ENCODE assay signal across 1 cellular context in the genomic region with DNA sequence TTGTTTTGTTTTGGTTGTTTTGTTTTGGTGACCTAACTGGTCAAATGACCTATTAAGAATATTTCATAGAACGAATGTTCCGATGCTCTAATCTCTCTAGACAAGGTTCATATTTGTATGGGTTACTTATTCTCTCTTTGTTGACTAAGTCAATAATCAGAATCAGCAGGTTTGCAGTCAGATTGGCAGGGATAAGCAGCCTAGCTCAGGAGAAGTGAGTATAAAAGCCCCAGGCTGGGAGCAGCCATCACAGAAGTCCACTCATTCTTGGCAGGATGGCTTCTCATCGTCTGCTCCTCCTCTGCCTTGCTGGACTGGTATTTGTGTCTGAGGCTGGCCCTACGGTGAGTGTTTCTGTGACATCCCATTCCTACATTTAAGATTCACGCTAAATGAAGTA.
A peak's percentile ranks its signal among the peaks of the same experiment; 100 is the strongest.
TF ChIP-seq lines count a peak whose summit lies in the region.

A gene (plus strand): TSS at position 250 of the 400 bp plus-strand sequence. CDS start 26 bp downstream, at position 276.

TF ChIP-seq in HepG2, 621 proteins besides CTCF, POLR2A, EP300 and RAD21 (continues in another document):
- TF ChIP-seq ZNF292 (CRISPR knock-in tag; IDR thresholded peaks at IDR 0.05; ENCODE audit: borderline replicate concordance, low read depth) = no peak; the same call in 1 of the 2 replicates
- TF ChIP-seq, protein P1, sequence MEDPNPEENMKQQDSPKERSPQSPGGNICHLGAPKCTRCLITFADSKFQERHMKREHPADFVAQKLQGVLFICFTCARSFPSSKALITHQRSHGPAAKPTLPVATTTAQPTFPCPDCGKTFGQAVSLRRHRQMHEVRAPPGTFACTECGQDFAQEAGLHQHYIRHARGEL (CRISPR knock-in tag; IDR thresholded peaks at IDR 0.05) = no peak
- no peak for TF ChIP-seq ZNF12 (CRISPR knock-in tag; IDR thresholded peaks at IDR 0.05)
- peak; percentile 86 for TF ChIP-seq PPARG (CRISPR knock-in tag; conservative IDR thresholded peaks at IDR 0.05)
- TF ChIP-seq ZNF230 (CRISPR knock-in tag; IDR thresholded peaks at IDR 0.05) = no peak
- TF ChIP-seq SCMH1 (CRISPR knock-in tag; IDR thresholded peaks at IDR 0.05; ENCODE audit: borderline replicate concordance) = no peak
- TF ChIP-seq PLRG1 (conservative IDR thresholded peaks at IDR 0.05) = no peak
- 0 out of 2 replicates have a peak, but pooled peaks have one; percentile 29 for TF ChIP-seq ZNF264 (CRISPR knock-in tag; IDR thresholded peaks at IDR 0.05)
- no peak for TF ChIP-seq MEF2D (CRISPR knock-in tag; IDR thresholded peaks at IDR 0.05)
- TF ChIP-seq ZFAT (CRISPR knock-in tag; conservative IDR thresholded peaks at IDR 0.05) = no peak
- no peak for TF ChIP-seq ZNF350 (CRISPR knock-in tag; IDR thresholded peaks at IDR 0.05; ENCODE audit: borderline replicate concordance, low read depth)
- peak; percentile 97 for TF ChIP-seq POLR2AphosphoS5 (IDR thresholded peaks at IDR 0.05; ENCODE audit: low read depth, low read length)
- TF ChIP-seq GABPB1 (CRISPR knock-in tag; IDR thresholded peaks at IDR 0.05) = no peak
- TF ChIP-seq, protein P2, sequence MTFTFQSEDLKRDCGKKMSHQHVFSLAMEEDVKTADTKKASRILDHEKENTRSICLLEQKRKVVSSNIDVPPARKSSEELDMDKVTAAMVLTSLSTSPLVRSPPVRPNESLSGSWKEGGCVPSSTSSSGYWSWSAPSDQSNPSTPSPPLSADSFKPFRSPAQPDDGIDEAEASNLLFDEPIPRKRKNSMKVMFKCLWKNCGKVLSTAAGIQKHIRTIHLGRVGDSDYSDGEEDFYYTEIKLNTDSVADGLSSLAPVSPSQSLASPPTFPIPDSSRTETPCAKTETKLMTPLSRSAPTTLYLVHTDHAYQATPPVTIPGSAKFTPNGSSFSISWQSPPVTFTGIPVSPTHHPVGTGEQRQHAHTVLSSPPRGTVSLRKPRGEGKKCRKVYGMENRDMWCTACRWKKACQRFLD (CRISPR knock-in tag; IDR thresholded peaks at IDR 0.05; ENCODE audit: borderline replicate concordance) = no peak
- TF ChIP-seq, protein P3, sequence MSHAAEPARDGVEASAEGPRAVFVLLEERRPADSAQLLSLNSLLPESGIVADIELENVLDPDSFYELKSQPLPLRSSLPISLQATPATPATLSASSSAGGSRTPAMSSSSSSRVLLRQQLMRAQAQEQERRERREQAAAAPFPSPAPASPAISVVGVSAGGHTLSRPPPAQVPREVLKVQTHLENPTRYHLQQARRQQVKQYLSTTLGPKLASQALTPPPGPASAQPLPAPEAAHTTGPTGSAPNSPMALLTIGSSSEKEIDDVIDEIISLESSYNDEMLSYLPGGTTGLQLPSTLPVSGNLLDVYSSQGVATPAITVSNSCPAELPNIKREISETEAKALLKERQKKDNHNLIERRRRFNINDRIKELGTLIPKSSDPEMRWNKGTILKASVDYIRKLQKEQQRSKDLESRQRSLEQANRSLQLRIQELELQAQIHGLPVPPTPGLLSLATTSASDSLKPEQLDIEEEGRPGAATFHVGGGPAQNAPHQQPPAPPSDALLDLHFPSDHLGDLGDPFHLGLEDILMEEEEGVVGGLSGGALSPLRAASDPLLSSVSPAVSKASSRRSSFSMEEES (CRISPR knock-in tag; IDR thresholded peaks at IDR 0.05) = peak; percentile 63; the same call in 1 of the 2 replicates
- TF ChIP-seq, protein P4, sequence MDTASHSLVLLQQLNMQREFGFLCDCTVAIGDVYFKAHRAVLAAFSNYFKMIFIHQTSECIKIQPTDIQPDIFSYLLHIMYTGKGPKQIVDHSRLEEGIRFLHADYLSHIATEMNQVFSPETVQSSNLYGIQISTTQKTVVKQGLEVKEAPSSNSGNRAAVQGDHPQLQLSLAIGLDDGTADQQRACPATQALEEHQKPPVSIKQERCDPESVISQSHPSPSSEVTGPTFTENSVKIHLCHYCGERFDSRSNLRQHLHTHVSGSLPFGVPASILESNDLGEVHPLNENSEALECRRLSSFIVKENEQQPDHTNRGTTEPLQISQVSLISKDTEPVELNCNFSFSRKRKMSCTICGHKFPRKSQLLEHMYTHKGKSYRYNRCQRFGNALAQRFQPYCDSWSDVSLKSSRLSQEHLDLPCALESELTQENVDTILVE (CRISPR knock-in tag; IDR thresholded peaks at IDR 0.05) = no peak; the same call in 1 of the 2 replicates
- TF ChIP-seq CHCHD3 (CRISPR knock-in tag; IDR thresholded peaks at IDR 0.05) = no peak
- TF ChIP-seq, protein P5, sequence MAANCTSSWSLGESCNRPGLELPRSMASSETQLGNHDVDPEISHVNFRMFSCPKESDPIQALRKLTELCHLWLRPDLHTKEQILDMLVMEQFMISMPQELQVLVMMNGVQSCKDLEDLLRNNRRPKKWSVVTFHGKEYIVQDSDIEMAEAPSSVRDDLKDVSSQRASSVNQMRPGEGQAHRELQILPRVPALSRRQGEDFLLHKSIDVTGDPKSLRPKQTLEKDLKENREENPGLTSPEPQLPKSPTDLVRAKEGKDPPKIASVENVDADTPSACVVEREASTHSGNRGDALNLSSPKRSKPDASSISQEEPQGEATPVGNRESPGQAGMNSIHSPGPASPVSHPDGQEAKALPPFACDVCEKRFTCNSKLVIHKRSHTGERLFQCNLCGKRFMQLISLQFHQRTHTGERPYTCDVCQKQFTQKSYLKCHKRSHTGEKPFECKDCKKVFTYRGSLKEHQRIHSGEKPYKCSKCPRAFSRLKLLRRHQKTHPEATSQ (CRISPR knock-in tag; IDR thresholded peaks at IDR 0.05; ENCODE audit: borderline replicate concordance) = peak; percentile 61; the same call in 1 of the 2 replicates
- no peak for TF ChIP-seq SNRNP70 (IDR thresholded peaks at IDR 0.05; ENCODE audit: low read depth, low read length)
- no peak for TF ChIP-seq NBN (conservative IDR thresholded peaks at IDR 0.05)
- no peak for TF ChIP-seq TOE1 (CRISPR knock-in tag; IDR thresholded peaks at IDR 0.05)
- TF ChIP-seq NRL (CRISPR knock-in tag; IDR thresholded peaks at IDR 0.05; ENCODE audit: borderline replicate concordance) = no peak
- no peak for TF ChIP-seq CC2D1A (CRISPR knock-in tag; IDR thresholded peaks at IDR 0.05)
- TF ChIP-seq ZNF331 (CRISPR knock-in tag; IDR thresholded peaks at IDR 0.05) = peak; percentile 60
- TF ChIP-seq KDM5A (IDR thresholded peaks at IDR 0.05; ENCODE audit: borderline replicate concordance, low read length) = no peak
- no peak for TF ChIP-seq GFI1 (CRISPR knock-in tag; IDR thresholded peaks at IDR 0.05; ENCODE audit: borderline replicate concordance)
- TF ChIP-seq NCOR1 (IDR thresholded peaks at IDR 0.05; ENCODE audit: borderline replicate concordance, low read length) = 0 out of 2 replicates have a peak, but pooled peaks have one; percentile 23
- TF ChIP-seq, protein P6, sequence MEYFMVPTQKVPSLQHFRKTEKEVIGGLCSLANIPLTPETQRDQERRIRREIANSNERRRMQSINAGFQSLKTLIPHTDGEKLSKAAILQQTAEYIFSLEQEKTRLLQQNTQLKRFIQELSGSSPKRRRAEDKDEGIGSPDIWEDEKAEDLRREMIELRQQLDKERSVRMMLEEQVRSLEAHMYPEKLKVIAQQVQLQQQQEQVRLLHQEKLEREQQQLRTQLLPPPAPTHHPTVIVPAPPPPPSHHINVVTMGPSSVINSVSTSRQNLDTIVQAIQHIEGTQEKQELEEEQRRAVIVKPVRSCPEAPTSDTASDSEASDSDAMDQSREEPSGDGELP (IDR thresholded peaks at IDR 0.05; ENCODE audit: borderline replicate concordance, low read depth) = peak; percentile 51; the same call in 1 of the 2 replicates
- TF ChIP-seq, protein P7, sequence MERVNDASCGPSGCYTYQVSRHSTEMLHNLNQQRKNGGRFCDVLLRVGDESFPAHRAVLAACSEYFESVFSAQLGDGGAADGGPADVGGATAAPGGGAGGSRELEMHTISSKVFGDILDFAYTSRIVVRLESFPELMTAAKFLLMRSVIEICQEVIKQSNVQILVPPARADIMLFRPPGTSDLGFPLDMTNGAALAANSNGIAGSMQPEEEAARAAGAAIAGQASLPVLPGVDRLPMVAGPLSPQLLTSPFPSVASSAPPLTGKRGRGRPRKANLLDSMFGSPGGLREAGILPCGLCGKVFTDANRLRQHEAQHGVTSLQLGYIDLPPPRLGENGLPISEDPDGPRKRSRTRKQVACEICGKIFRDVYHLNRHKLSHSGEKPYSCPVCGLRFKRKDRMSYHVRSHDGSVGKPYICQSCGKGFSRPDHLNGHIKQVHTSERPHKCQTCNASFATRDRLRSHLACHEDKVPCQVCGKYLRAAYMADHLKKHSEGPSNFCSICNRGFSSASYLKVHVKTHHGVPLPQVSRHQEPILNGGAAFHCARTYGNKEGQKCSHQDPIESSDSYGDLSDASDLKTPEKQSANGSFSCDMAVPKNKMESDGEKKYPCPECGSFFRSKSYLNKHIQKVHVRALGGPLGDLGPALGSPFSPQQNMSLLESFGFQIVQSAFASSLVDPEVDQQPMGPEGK (CRISPR knock-in tag; IDR thresholded peaks at IDR 0.05) = 0 out of 2 replicates have a peak, but pooled peaks have one; percentile 21
- no peak for TF ChIP-seq ZNF282 (IDR thresholded peaks at IDR 0.05; ENCODE audit: partially characterized antibody)
- TF ChIP-seq ZNF790 (CRISPR knock-in tag; IDR thresholded peaks at IDR 0.05; ENCODE audit: borderline replicate concordance) = no peak
- no peak for TF ChIP-seq SPEN (CRISPR knock-in tag; IDR thresholded peaks at IDR 0.05; ENCODE audit: low read depth)
- no peak for TF ChIP-seq ZSCAN22 (CRISPR knock-in tag; IDR thresholded peaks at IDR 0.05)
- TF ChIP-seq, protein P8, sequence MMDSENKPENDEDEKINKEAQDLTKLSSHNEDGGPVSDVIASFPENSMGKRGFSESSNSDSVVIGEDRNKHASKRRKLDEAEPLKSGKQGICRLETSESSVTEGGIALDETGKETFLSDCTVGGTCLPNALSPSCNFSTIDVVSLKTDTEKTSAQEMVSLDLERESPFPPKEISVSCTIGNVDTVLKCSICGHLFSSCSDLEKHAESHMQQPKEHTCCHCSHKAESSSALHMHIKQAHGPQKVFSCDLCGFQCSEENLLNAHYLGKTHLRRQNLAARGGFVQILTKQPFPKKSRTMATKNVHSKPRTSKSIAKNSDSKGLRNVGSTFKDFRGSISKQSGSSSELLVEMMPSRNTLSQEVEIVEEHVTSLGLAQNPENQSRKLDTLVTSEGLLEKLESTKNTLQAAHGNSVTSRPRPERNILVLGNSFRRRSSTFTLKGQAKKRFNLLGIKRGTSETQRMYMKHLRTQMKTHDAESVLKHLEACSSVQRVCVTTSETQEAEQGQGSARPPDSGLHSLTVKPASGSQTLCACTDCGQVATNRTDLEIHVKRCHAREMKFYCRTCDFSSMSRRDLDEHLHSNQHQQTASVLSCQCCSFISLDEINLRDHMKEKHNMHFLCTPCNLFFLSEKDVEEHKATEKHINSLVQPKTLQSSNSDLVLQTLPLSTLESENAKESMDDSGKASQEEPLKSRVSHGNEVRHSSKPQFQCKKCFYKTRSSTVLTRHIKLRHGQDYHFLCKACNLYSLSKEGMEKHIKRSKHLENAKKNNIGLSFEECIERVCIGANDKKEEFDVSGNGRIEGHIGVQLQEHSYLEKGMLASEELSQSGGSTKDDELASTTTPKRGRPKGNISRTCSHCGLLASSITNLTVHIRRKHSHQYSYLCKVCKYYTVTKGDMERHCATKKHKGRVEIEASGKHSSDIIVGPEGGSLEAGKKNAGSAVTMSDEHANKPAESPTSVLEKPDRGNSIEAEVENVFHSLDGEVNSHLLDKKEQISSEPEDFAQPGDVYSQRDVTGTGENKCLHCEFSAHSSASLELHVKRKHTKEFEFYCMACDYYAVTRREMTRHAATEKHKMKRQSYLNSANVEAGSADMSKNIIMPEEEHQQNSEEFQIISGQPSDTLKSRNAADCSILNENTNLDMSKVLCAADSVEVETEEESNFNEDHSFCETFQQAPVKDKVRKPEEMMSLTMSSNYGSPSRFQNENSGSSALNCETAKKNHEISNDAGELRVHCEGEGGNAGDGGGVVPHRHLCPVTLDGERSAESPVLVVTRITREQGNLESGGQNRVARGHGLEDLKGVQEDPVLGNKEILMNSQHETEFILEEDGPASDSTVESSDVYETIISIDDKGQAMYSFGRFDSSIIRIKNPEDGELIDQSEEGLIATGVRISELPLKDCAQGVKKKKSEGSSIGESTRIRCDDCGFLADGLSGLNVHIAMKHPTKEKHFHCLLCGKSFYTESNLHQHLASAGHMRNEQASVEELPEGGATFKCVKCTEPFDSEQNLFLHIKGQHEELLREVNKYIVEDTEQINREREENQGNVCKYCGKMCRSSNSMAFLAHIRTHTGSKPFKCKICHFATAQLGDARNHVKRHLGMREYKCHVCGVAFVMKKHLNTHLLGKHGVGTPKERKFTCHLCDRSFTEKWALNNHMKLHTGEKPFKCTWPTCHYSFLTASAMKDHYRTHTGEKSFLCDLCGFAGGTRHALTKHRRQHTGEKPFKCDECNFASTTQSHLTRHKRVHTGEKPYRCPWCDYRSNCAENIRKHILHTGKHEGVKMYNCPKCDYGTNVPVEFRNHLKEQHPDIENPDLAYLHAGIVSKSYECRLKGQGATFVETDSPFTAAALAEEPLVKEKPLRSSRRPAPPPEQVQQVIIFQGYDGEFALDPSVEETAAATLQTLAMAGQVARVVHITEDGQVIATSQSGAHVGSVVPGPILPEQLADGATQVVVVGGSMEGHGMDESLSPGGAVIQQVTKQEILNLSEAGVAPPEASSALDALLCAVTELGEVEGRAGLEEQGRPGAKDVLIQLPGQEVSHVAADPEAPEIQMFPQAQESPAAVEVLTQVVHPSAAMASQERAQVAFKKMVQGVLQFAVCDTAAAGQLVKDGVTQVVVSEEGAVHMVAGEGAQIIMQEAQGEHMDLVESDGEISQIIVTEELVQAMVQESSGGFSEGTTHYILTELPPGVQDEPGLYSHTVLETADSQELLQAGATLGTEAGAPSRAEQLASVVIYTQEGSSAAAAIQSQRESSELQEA (CRISPR knock-in tag; IDR thresholded peaks at IDR 0.05; ENCODE audit: not compliant biosample characterization) = no peak
- TF ChIP-seq NFE2L1 (CRISPR knock-in tag; IDR thresholded peaks at IDR 0.05; ENCODE audit: borderline replicate concordance) = no peak
- TF ChIP-seq, protein P9, sequence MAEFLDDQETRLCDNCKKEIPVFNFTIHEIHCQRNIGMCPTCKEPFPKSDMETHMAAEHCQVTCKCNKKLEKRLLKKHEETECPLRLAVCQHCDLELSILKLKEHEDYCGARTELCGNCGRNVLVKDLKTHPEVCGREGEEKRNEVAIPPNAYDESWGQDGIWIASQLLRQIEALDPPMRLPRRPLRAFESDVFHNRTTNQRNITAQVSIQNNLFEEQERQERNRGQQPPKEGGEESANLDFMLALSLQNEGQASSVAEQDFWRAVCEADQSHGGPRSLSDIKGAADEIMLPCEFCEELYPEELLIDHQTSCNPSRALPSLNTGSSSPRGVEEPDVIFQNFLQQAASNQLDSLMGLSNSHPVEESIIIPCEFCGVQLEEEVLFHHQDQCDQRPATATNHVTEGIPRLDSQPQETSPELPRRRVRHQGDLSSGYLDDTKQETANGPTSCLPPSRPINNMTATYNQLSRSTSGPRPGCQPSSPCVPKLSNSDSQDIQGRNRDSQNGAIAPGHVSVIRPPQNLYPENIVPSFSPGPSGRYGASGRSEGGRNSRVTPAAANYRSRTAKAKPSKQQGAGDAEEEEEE (CRISPR knock-in tag; IDR thresholded peaks at IDR 0.05; ENCODE audit: borderline replicate concordance) = no peak
- 0 out of 2 replicates have a peak, but pooled peaks have one; percentile 48 for TF ChIP-seq ARID2 (CRISPR knock-in tag; IDR thresholded peaks at IDR 0.05; ENCODE audit: borderline replicate concordance)
- TF ChIP-seq KDM5B (CRISPR knock-in tag; IDR thresholded peaks at IDR 0.05; ENCODE audit: borderline replicate concordance) = no peak
- peak; percentile 84 for TF ChIP-seq MED1 (CRISPR knock-in tag; IDR thresholded peaks at IDR 0.05)
- no peak for TF ChIP-seq TMF1 (CRISPR knock-in tag; IDR thresholded peaks at IDR 0.05; ENCODE audit: low read depth)
- 0 out of 2 replicates have a peak, but pooled peaks have one; percentile 16 for TF ChIP-seq SIX4 (CRISPR knock-in tag; IDR thresholded peaks at IDR 0.05)
